Comparison of ENCODE assay signal across 8 cellular contexts in genomic region chr11:30585892-30586250, GRCh38. TPM values are rescaled to one million over a fixed set of nuclear protein-coding genes. Genes with fewer than 3 reads are reported as not detected.
DNase-seq lines count a peak whose midpoint lies in the region; ATAC-seq, FAIRE-seq and TF ChIP-seq lines count a peak whose summit lies in the region.

No MANE protein-coding gene starts in this region.

- H3K79me2 ChIP-seq in KMS-11 (ENCODE audit: insufficient read depth, low read depth) = no peaks in the 10 kb centered on the region

- DNase-seq in ELF-1 (ENCODE audit: low read depth, low spot score) (peak; percentile 19), epithelial cell of esophagus (ENCODE audit: low read depth) (no peak), GM12892 (ENCODE audit: insufficient read length) (no peak), SW480 (ENCODE audit: low spot score) (no peak)
- no peak for DNase-seq in stimulated activated CD4-positive, alpha-beta T cell treated with anti-CD3 and anti-CD28 coated beads, Interleukin-2, amount 100 ng/mL, for 48 hours

- H3K9me3 ChIP-seq in muscle layer of duodenum (ENCODE audit: control insufficient read depth in 1 of 2, low read length in 2 of 2) = no peaks in the 10 kb centered on the region

- no peaks in the 10 kb centered on the region for H4K20me1 ChIP-seq in KMS-11 (ENCODE audit: insufficient read depth)

- H3K27me3 ChIP-seq in KMS-11 (ENCODE audit: insufficient read depth, low read depth) (no peaks in the 10 kb centered on the region), muscle layer of duodenum (ENCODE audit: low read depth, low read length) (no peaks in the 10 kb centered on the region)

- H2AFZ ChIP-seq in KMS-11 (ENCODE audit: low read depth) = peak overlapping the region; percentile 98

- H3K27ac ChIP-seq in KMS-11 = peak overlapping the region; percentile 55
- no peak overlapping the region for H3K27ac ChIP-seq in muscle layer of duodenum (ENCODE audit: low read length)

- H3K4me1 ChIP-seq in KMS-11 (ENCODE audit: low read depth, poor library complexity, severe bottlenecking) = peaks cover 6% of the 10 kb centered on the region
- H3K4me1 ChIP-seq in muscle layer of duodenum (ENCODE audit: control insufficient read depth in 1 of 2, insufficient read depth in 2 of 2, low read length in 2 of 2) = peaks cover 0 to 8% of the 10 kb centered on the region in 2 donors

- H3K36me3 ChIP-seq in KMS-11 (ENCODE audit: insufficient read depth) (no peaks in the 10 kb centered on the region), muscle layer of duodenum (ENCODE audit: control insufficient read depth in 1 of 2, insufficient read depth in 2 of 2, low read length in 2 of 2) (no peaks in the 10 kb centered on the region)

- peak overlapping the region; percentile 78 for H3K9ac ChIP-seq in KMS-11

- TF ChIP-seq POLR2A in GM12892 (IDR thresholded peaks at IDR 0.05; ENCODE audit: low read depth, low read length) = no peak

- peak overlapping the region; percentile 51; the same call in 1 of the 2 replicates for H3K4me2 ChIP-seq in KMS-11

- H3K4me3 ChIP-seq in KMS-11 (IDR thresholded peaks at IDR 0.05; ENCODE audit: insufficient read depth, low read depth, low read length) (no peak overlapping the region), epithelial cell of esophagus (ENCODE audit: low read length) (peak overlapping the region; percentile 33), muscle layer of duodenum (ENCODE audit: low read depth in 1 of 2, low read length in 2 of 2) (peak overlapping the region; percentile 54 to 80)

- peak; percentile 22 for ATAC-seq in GM21381 (IDR thresholded peaks at IDR 0.05; ENCODE audit: unreplicated experiment)

- FAIRE-seq in GM12892 (lab: Jason Lieb, UNC) = no peak

- TF ChIP-seq CTCF in KMS-11 (conservative IDR thresholded peaks at IDR 0.05; ENCODE audit: low read depth, low read length) (no peak; the same call in 1 of the 2 replicates), epithelial cell of esophagus (IDR thresholded peaks at IDR 0.05; ENCODE audit: insufficient read depth, low read depth, low read length, missing control alignments) (no peak)

RNA-seq across cellular contexts. Expression of gene MPPED2, which starts 0.3 kb away (rescaled TPM):
- polyA plus RNA-seq in GM12892 (2012; ENCODE audit: missing spikeins) = not detected
